In the genomic region with DNA sequence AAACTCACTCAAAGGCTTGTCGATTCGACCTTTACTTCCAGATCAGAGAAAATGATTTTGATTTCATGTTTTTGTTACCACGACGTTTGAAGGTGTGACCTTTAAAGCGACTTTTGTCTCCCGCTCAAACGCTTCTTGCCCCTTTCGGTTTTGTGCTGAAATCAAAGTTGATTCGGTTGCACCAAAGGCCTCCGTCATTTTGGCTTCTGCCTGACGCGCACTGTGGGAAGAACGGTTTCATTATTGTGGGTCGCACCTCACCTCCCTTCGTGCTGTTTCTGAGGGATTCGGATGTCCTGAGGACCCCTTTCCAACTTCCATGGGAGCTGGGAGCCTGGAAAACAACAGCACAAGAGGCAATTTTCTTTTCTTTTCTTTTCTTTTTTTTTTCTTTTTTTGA, we compare ENCODE assay signal across 29 cellular contexts.
A peak's percentile ranks its signal among the peaks of the same experiment; 100 is the strongest.
DNase-seq lines count a peak whose midpoint lies in the region; ATAC-seq and TF ChIP-seq lines count a peak whose summit lies in the region.
"Had no signal": no experiment of that assay in that cellular context is flagged by ENCODE, and none has a peak within 500 bp of the region (broad histone marks: within the 10 kb centered on the region; RNA-seq: fewer than 3 reads in every experiment).

No MANE protein-coding gene starts in this region.

- no peaks in the 10 kb centered on the region for H4K20me1 ChIP-seq in neural progenitor cell (ENCODE audit: low read depth)

- no peak for DNase-seq in CD4-positive, alpha-beta T cell
- DNase-seq in DMS53 (lab: John Stamatoyannopoulos, UW) = peak; percentile 64
- DNase-seq in activated CD4-positive, alpha-beta memory T cell treated with anti-CD3 and anti-CD28 coated beads, Interleukin-2, amount 10 ng/mL, durations not matched to agents 7 days and 5 days = peak; percentile 12
- no peak for DNase-seq in neural progenitor cell (ENCODE audit: low spot score)
- DNase-seq in NCI-H774 (lab: John Stamatoyannopoulos, UW) = no peak
- DNase-seq: activated CD4-positive, alpha-beta T cell treated with anti-CD3 and anti-CD28 coated beads, Interleukin-2, amount 50 U/mL, for 1 hour; activated gamma-delta T cell treated with Interleukin-2 at 50 U/mL for 16 hours; activated naive CD8-positive, alpha-beta T cell treated with anti-CD3 and anti-CD28 coated beads, Interleukin-2, amount 50 U/mL, for 24 hours; cortex of kidney; foreskin fibroblast; GOT3; left ventricle myocardium inferior; mesenchymal stem cell; NCI-H1048; NCI-H446 treated with DMSO at 0.1 percent for 48 hours; NCI-H82; stimulated activated CD4-positive, alpha-beta T cell treated with anti-CD3 and anti-CD28 coated beads, Interleukin-2, amount 100 ng/mL, for 24 hours; T-helper 9 cell; transverse colon had no signal

- POLR2A ChIA-PET in CD4-positive, alpha-beta T cell (lab: Charles Lee) = no interaction called here
- POLR2A ChIA-PET in activated CD4-positive, alpha-beta memory T cell treated with anti-CD3 and anti-CD28 coated beads, Interleukin-2, amount 10 ng/mL, durations not matched to agents 7 days and 5 days (lab: Charles Lee) = no interaction called here

- H3K4me3 ChIP-seq in neural progenitor cell = no peak overlapping the region
- H3K4me3 ChIP-seq: BLaER1 treated with 17β-estradiol and CSF1 and Interleukin-3, amounts not matched to agents 10 nM and 100 nM; cardiac muscle cell; esophagus muscularis mucosa; left ventricle myocardium inferior; right lobe of liver; spleen; transverse colon had no signal

- no peaks in the 10 kb centered on the region for H3K27me3 ChIP-seq in CD4-positive, alpha-beta T cell (ENCODE audit: control insufficient read depth, insufficient read depth, low read length)
- peaks cover 25% of the 10 kb centered on the region for H3K27me3 ChIP-seq in neural progenitor cell
- H3K27me3 ChIP-seq: cardiac muscle cell, right lobe of liver had no signal

- H3F3A ChIP-seq in neural progenitor cell (ENCODE audit: low read depth) = no peaks in the 10 kb centered on the region

- TF ChIP-seq CTCF in CD4-positive, alpha-beta T cell (IDR thresholded peaks at IDR 0.05) = no peak
- TF ChIP-seq CTCF in neural progenitor cell (IDR thresholded peaks at IDR 0.05) = no peak

- no peak overlapping the region for H3K27ac Mint-ChIP-seq in CD4-positive, alpha-beta T cell
- H3K27ac Mint-ChIP-seq in activated CD4-positive, alpha-beta memory T cell treated with anti-CD3 and anti-CD28 coated beads, Interleukin-2, amount 10 ng/mL, durations not matched to agents 7 days and 5 days = no peak overlapping the region
- no peak overlapping the region for H3K27ac Mint-ChIP-seq in neural progenitor cell
- H3K27ac Mint-ChIP-seq: activated naive CD8-positive, alpha-beta T cell treated with anti-CD3 and anti-CD28 coated beads, Interleukin-2, amount 50 U/mL, for 24 hours; IgD-negative memory B cell; progenitor cell of endocrine pancreas had no signal

- H3K4me2 ChIP-seq in neural progenitor cell = no peak overlapping the region
- H3K4me2 ChIP-seq: BLaER1 treated with 17β-estradiol and CSF1 and Interleukin-3, amounts not matched to agents 10 nM and 100 nM had no signal

- H3K27me3 Mint-ChIP-seq in CD4-positive, alpha-beta T cell = no peaks in the 10 kb centered on the region
- H3K27me3 Mint-ChIP-seq in activated CD4-positive, alpha-beta memory T cell treated with anti-CD3 and anti-CD28 coated beads, Interleukin-2, amount 10 ng/mL, durations not matched to agents 7 days and 5 days = peaks cover 40% of the 10 kb centered on the region
- peaks cover 8% of the 10 kb centered on the region for H3K27me3 Mint-ChIP-seq in neural progenitor cell (ENCODE audit: insufficient read depth, low read depth)

- CTCF ChIA-PET in CD4-positive, alpha-beta T cell (lab: Charles Lee) = no interaction called here
- CTCF ChIA-PET in activated CD4-positive, alpha-beta memory T cell treated with anti-CD3 and anti-CD28 coated beads, Interleukin-2, amount 10 ng/mL, durations not matched to agents 7 days and 5 days (lab: Charles Lee) = no interaction called here

- peaks cover 2% of the 10 kb centered on the region for H3K9me3 Mint-ChIP-seq in CD4-positive, alpha-beta T cell
- peaks cover 5% of the 10 kb centered on the region for H3K9me3 Mint-ChIP-seq in activated CD4-positive, alpha-beta memory T cell treated with anti-CD3 and anti-CD28 coated beads, Interleukin-2, amount 10 ng/mL, durations not matched to agents 7 days and 5 days
- peaks cover 15% of the 10 kb centered on the region for H3K9me3 Mint-ChIP-seq in neural progenitor cell
- H3K9me3 Mint-ChIP-seq: activated naive CD8-positive, alpha-beta T cell treated with anti-CD3 and anti-CD28 coated beads, Interleukin-2, amount 50 U/mL, for 24 hours had no signal

- peak overlapping the region; percentile 42 for H3K4me3 Mint-ChIP-seq in CD4-positive, alpha-beta T cell
- no peak overlapping the region for H3K4me3 Mint-ChIP-seq in activated CD4-positive, alpha-beta memory T cell treated with anti-CD3 and anti-CD28 coated beads, Interleukin-2, amount 10 ng/mL, durations not matched to agents 7 days and 5 days
- peak overlapping the region; percentile 50 for H3K4me3 Mint-ChIP-seq in neural progenitor cell
- H3K4me3 Mint-ChIP-seq: activated naive CD8-positive, alpha-beta T cell treated with anti-CD3 and anti-CD28 coated beads, Interleukin-2, amount 50 U/mL, for 24 hours; IgD-negative memory B cell had no signal

- intact Hi-C loops in CD4-positive, alpha-beta T cell (cut with DNase I, micrococcal nuclease) = no loop called here

- H3K4me1 Mint-ChIP-seq in CD4-positive, alpha-beta T cell (ENCODE audit: low read depth) = no peaks in the 10 kb centered on the region
- H3K4me1 Mint-ChIP-seq in activated CD4-positive, alpha-beta memory T cell treated with anti-CD3 and anti-CD28 coated beads, Interleukin-2, amount 10 ng/mL, durations not matched to agents 7 days and 5 days = no peaks in the 10 kb centered on the region
- peaks cover 35% of the 10 kb centered on the region for H3K4me1 Mint-ChIP-seq in neural progenitor cell
- H3K4me1 Mint-ChIP-seq: activated naive CD8-positive, alpha-beta T cell treated with anti-CD3 and anti-CD28 coated beads, Interleukin-2, amount 50 U/mL, for 24 hours had no signal

- no peaks in the 10 kb centered on the region for H3K9me3 ChIP-seq in CD4-positive, alpha-beta T cell (ENCODE audit: control insufficient read depth, low read length)
- H3K9me3 ChIP-seq in neural progenitor cell (ENCODE audit: low read depth) = no peaks in the 10 kb centered on the region
- H3K9me3 ChIP-seq: BLaER1 treated with 17β-estradiol and CSF1 and Interleukin-3, amounts not matched to agents 10 nM and 100 nM; right lobe of liver; transverse colon had no signal

- H3K9ac ChIP-seq in neural progenitor cell = no peak overlapping the region
- H3K9ac ChIP-seq: BLaER1 treated with 17β-estradiol and CSF1 and Interleukin-3, amounts not matched to agents 10 nM and 100 nM had no signal

- H2AFZ ChIP-seq in neural progenitor cell (replicated peaks) = no peak overlapping the region

- H3K4me1 ChIP-seq in neural progenitor cell = no peaks in the 10 kb centered on the region
- H3K4me1 ChIP-seq: esophagus muscularis mucosa, left ventricle myocardium inferior, right lobe of liver, spleen, transverse colon had no signal

- H3K36me3 Mint-ChIP-seq in CD4-positive, alpha-beta T cell (ENCODE audit: low read depth) = no peaks in the 10 kb centered on the region
- H3K36me3 Mint-ChIP-seq in activated CD4-positive, alpha-beta memory T cell treated with anti-CD3 and anti-CD28 coated beads, Interleukin-2, amount 10 ng/mL, durations not matched to agents 7 days and 5 days (ENCODE audit: low read depth) = no peaks in the 10 kb centered on the region
- peaks cover 2% of the 10 kb centered on the region for H3K36me3 Mint-ChIP-seq in neural progenitor cell
- H3K36me3 Mint-ChIP-seq: IgD-negative memory B cell had no signal

- no peak overlapping the region for H3K27ac ChIP-seq in CD4-positive, alpha-beta T cell (ENCODE audit: low read depth, low read length)
- H3K27ac ChIP-seq in neural progenitor cell = no peak overlapping the region
- H3K27ac ChIP-seq: BLaER1 treated with 17β-estradiol and CSF1 and Interleukin-3, amounts not matched to agents 10 nM and 100 nM; cardiac muscle cell; esophagus muscularis mucosa; left ventricle myocardium inferior; right lobe of liver; spleen; transverse colon; VCaP had no signal

- no peaks in the 10 kb centered on the region for H3K79me2 ChIP-seq in neural progenitor cell (ENCODE audit: low read depth)

- peak; percentile 24 for ATAC-seq in CD4-positive, alpha-beta T cell (ENCODE audit: poor library complexity)
- ATAC-seq in HG03097 (IDR thresholded peaks at IDR 0.05; ENCODE audit: low FRiP score, unreplicated experiment) (no peak), GM21825 (IDR thresholded peaks at IDR 0.05; ENCODE audit: unreplicated experiment) (no peak)
- ATAC-seq: activated naive CD8-positive, alpha-beta T cell treated with anti-CD3 and anti-CD28 coated beads, Interleukin-2, amount 50 U/mL, for 24 hours had no signal

- no peaks in the 10 kb centered on the region for H3K36me3 ChIP-seq in neural progenitor cell
- H3K36me3 ChIP-seq: BLaER1 treated with 17β-estradiol and CSF1 and Interleukin-3, amounts not matched to agents 10 nM and 100 nM; cardiac muscle cell; esophagus muscularis mucosa; left ventricle myocardium inferior; right lobe of liver; spleen; transverse colon had no signal

Comparison
In these comparisons a context has a peak if more than half of its experiments do, and no peak if none do; other contexts are left out.
1. DNase-seq: peak in DMS53 (single experiment) and activated CD4-positive, alpha-beta memory T cell treated with anti-CD3 and anti-CD28 coated beads, Interleukin-2, amount 10 ng/mL, durations not matched to agents 7 days and 5 days (single experiment); none in CD4-positive, alpha-beta T cell (0 of 10), neural progenitor cell (single experiment) and NCI-H774 (single experiment).